Comparison of ENCODE assay signal across 1 cellular context in the genomic region with DNA sequence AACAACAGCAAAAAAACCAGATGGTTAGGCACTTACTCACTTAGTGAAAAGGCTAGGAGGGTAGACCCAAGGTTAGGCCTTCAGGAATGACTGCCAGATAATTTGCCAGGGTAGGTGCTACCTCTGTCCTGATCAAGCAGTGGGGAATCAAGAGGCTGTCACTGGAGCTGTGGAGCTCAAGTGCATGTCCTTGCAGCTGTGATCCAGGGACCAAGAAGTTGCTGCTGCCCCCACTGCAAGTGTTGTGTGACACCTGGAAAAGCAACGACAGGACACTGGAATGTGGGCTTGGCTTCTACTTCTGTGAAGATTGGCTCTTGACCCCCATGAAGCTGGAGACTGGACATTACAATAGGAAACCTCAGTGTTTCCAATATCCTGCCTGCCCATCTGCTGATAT.
TF ChIP-seq lines count a peak whose summit lies in the region.

No MANE protein-coding gene starts in this region.

TF ChIP-seq in GM23338, 12 proteins besides CTCF, POLR2A, EP300 and RAD21 (continued from another document):
- TF ChIP-seq, protein P1, sequence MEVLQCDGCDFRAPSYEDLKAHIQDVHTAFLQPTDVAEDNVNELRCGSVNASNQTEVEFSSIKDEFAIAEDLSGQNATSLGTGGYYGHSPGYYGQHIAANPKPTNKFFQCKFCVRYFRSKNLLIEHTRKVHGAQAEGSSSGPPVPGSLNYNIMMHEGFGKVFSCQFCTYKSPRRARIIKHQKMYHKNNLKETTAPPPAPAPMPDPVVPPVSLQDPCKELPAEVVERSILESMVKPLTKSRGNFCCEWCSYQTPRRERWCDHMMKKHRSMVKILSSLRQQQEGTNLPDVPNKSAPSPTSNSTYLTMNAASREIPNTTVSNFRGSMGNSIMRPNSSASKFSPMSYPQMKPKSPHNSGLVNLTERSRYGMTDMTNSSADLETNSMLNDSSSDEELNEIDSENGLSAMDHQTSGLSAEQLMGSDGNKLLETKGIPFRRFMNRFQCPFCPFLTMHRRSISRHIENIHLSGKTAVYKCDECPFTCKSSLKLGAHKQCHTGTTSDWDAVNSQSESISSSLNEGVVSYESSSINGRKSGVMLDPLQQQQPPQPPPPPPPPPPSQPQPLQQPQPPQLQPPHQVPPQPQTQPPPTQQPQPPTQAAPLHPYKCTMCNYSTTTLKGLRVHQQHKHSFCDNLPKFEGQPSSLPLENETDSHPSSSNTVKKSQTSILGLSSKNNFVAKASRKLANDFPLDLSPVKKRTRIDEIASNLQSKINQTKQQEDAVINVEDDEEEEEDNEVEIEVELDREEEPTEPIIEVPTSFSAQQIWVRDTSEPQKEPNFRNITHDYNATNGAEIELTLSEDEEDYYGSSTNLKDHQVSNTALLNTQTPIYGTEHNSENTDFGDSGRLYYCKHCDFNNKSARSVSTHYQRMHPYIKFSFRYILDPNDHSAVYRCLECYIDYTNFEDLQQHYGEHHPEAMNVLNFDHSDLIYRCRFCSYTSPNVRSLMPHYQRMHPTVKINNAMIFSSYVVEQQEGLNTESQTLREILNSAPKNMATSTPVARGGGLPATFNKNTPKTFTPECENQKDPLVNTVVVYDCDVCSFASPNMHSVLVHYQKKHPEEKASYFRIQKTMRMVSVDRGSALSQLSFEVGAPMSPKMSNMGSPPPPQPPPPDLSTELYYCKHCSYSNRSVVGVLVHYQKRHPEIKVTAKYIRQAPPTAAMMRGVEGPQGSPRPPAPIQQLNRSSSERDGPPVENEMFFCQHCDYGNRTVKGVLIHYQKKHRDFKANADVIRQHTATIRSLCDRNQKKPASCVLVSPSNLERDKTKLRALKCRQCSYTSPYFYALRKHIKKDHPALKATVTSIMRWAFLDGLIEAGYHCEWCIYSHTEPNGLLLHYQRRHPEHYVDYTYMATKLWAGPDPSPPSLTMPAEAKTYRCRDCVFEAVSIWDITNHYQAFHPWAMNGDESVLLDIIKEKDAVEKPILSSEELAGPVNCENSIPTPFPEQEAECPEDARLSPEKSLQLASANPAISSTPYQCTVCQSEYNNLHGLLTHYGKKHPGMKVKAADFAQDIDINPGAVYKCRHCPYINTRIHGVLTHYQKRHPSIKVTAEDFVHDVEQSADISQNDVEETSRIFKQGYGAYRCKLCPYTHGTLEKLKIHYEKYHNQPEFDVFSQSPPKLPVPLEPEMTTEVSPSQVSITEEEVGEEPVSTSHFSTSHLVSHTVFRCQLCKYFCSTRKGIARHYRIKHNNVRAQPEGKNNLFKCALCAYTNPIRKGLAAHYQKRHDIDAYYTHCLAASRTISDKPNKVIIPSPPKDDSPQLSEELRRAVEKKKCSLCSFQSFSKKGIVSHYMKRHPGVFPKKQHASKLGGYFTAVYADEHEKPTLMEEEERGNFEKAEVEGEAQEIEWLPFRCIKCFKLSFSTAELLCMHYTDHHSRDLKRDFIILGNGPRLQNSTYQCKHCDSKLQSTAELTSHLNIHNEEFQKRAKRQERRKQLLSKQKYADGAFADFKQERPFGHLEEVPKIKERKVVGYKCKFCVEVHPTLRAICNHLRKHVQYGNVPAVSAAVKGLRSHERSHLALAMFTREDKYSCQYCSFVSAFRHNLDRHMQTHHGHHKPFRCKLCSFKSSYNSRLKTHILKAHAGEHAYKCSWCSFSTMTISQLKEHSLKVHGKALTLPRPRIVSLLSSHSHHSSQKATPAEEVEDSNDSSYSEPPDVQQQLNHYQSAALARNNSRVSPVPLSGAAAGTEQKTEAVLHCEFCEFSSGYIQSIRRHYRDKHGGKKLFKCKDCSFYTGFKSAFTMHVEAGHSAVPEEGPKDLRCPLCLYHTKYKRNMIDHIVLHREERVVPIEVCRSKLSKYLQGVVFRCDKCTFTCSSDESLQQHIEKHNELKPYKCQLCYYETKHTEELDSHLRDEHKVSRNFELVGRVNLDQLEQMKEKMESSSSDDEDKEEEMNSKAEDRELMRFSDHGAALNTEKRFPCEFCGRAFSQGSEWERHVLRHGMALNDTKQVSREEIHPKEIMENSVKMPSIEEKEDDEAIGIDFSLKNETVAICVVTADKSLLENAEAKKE (CRISPR knock-in tag; IDR thresholded peaks at IDR 0.05): no peak
- TF ChIP-seq, protein P2, sequence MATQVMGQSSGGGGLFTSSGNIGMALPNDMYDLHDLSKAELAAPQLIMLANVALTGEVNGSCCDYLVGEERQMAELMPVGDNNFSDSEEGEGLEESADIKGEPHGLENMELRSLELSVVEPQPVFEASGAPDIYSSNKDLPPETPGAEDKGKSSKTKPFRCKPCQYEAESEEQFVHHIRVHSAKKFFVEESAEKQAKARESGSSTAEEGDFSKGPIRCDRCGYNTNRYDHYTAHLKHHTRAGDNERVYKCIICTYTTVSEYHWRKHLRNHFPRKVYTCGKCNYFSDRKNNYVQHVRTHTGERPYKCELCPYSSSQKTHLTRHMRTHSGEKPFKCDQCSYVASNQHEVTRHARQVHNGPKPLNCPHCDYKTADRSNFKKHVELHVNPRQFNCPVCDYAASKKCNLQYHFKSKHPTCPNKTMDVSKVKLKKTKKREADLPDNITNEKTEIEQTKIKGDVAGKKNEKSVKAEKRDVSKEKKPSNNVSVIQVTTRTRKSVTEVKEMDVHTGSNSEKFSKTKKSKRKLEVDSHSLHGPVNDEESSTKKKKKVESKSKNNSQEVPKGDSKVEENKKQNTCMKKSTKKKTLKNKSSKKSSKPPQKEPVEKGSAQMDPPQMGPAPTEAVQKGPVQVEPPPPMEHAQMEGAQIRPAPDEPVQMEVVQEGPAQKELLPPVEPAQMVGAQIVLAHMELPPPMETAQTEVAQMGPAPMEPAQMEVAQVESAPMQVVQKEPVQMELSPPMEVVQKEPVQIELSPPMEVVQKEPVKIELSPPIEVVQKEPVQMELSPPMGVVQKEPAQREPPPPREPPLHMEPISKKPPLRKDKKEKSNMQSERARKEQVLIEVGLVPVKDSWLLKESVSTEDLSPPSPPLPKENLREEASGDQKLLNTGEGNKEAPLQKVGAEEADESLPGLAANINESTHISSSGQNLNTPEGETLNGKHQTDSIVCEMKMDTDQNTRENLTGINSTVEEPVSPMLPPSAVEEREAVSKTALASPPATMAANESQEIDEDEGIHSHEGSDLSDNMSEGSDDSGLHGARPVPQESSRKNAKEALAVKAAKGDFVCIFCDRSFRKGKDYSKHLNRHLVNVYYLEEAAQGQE (IDR thresholded peaks at IDR 0.05; ENCODE audit: unreplicated experiment): no peak
- TF ChIP-seq EZH2phosphoT487 (IDR thresholded peaks at IDR 0.05; ENCODE audit: unreplicated experiment) (no peak), EZH2 (IDR thresholded peaks at IDR 0.05; ENCODE audit: low read depth, unreplicated experiment) (no peak)
